Comparison of ENCODE assay signal across 1 cellular context in genomic region chr22:49856766-49857618, GRCh38.
TF ChIP-seq lines count a peak whose summit lies in the region.

No MANE protein-coding gene starts in this region.

TF ChIP-seq in H1, 55 proteins besides CTCF, POLR2A, EP300 and RAD21:
- TF ChIP-seq BACH1 (IDR thresholded peaks at IDR 0.05; ENCODE audit: low read length) (no peak), SAP30 (IDR thresholded peaks at IDR 0.05; ENCODE audit: insufficient read depth, insufficient replicate concordance, low read length) (no peak), RNF2 (IDR thresholded peaks at IDR 0.05; ENCODE audit: borderline replicate concordance, low read depth, low read length, missing control alignments, poor library complexity, severe bottlenecking) (no peak), CBX5 (IDR thresholded peaks at IDR 0.05; ENCODE audit: low read depth, low read length) (no peak), RBBP5 (IDR thresholded peaks at IDR 0.05; ENCODE audit: borderline replicate concordance, low read depth, low read length) (no peak), CBX8 (IDR thresholded peaks at IDR 0.05; ENCODE audit: borderline replicate concordance, low read depth, low read length) (no peak), KDM5A (IDR thresholded peaks at IDR 0.05; ENCODE audit: low read length) (no peak), PHF8 (conservative IDR thresholded peaks at IDR 0.05; ENCODE audit: low read depth, low read length) (no peak), SP2 (IDR thresholded peaks at IDR 0.05; ENCODE audit: low read length) (no peak), SP1 (IDR thresholded peaks at IDR 0.05; ENCODE audit: low read depth, low read length) (no peak), GABPA (IDR thresholded peaks at IDR 0.05; ENCODE audit: borderline replicate concordance, insufficient read depth, low read length) (no peak), HDAC2 (IDR thresholded peaks at IDR 0.05; ENCODE audit: borderline replicate concordance in 1 of 2, low read depth in 2 of 2, low read length in 2 of 2) (no peak), YY1 (IDR thresholded peaks at IDR 0.05; ENCODE audit: low read depth, low read length) (no peak), ATF3 (IDR thresholded peaks at IDR 0.05; ENCODE audit: insufficient read depth, low read depth, low read length) (no peak), SIRT6 (IDR thresholded peaks at IDR 0.05; ENCODE audit: low read length) (no peak)
